18 cellular contexts compared by ENCODE assay signal in genomic region chr9:124248066-124248465, GRCh38. TPM values are rescaled to one million over a fixed set of nuclear protein-coding genes. Genes with fewer than 3 reads are reported as not detected.
DNase-seq lines count a peak whose midpoint lies in the region; ATAC-seq, FAIRE-seq and TF ChIP-seq lines count a peak whose summit lies in the region.
"Had no signal": no experiment of that assay in that cellular context is flagged by ENCODE, and none has a peak within 500 bp of the region (broad histone marks: within the 10 kb centered on the region; RNA-seq: fewer than 3 reads in every experiment).

No MANE protein-coding gene starts in this region.

- DNase-seq in EL (peak; percentile 31), MV-4-11 (lab: John Stamatoyannopoulos, UW) (peak; percentile 3), K562 (ENCODE audit: extremely low read depth in 1 of 4, low spot score in 3 of 4) (no peak), sciatic nerve (ENCODE audit: low spot score) (peak; percentile 61), coronary artery (ENCODE audit: low spot score) (no peak)
- DNase-seq: activated CD4-positive, alpha-beta T cell treated with anti-CD3 and anti-CD28 coated beads for 36 hours; activated effector memory CD4-positive, alpha-beta T cell treated with Interleukin-2 at 50 U/mL for 16 hours; C1 segment of cervical spinal cord; glutamatergic neuron; H7; kidney; MG63; naive thymus-derived CD8-positive, alpha-beta T cell; NCI-H1417; NCI-H2029 treated with DMSO at 0.1 percent for 48 hours had no signal

- H3K79me2 ChIP-seq in K562 (ENCODE audit: control insufficient read depth, insufficient read depth, low read length), result no peaks in the 10 kb centered on the region

- ATAC-seq in K562, result no peak
- no peak for ATAC-seq in sciatic nerve
- no peak for ATAC-seq in GM19395 (IDR thresholded peaks at IDR 0.05; ENCODE audit: unreplicated experiment)
- no peak for ATAC-seq in HG03135 (IDR thresholded peaks at IDR 0.05; ENCODE audit: unreplicated experiment)
- ATAC-seq: activated CD4-positive, alpha-beta T cell treated with anti-CD3 and anti-CD28 coated beads for 36 hours; naive thymus-derived CD8-positive, alpha-beta T cell had no signal

- H3K4me3 ChIP-seq in K562 (no peak overlapping the region), coronary artery (no peak overlapping the region)
- H3K4me3 ChIP-seq: MG63, SK-N-MC had no signal

- TF ChIP-seq POLR2A in K562 (conservative IDR thresholded peaks at IDR 0.05), result no peak

- H3K4me1 ChIP-seq in K562 (replicated peaks in 1 of 2; ENCODE audit: control insufficient read depth in 2 of 2, insufficient read depth in 2 of 2, low read length in 2 of 2), result no peaks in the 10 kb centered on the region

- intact Hi-C loops in K562 (cut with micrococcal nuclease), result no loop called here
- intact Hi-C loops in sciatic nerve (cut with DNase I), result loop anchor here (10.0 kb wide), 1 partner anchor 383 kb away; no protein-coding TSS in a partner anchor

- TF ChIP-seq CTCF in K562 (IDR thresholded peaks at IDR 0.05 in 2 of 3, conservative IDR thresholded peaks at IDR 0.05 in 1 of 3; ENCODE audit: insufficient read depth in 2 of 3, low read depth in 1 of 3, low read length in 3 of 3), result no peak
- no peak for TF ChIP-seq CTCF in coronary artery (IDR thresholded peaks at IDR 0.05)

- no TSS peak for BruUV-seq in K562 (replicated peaks; lab: Mats Ljungman, UMichigan)

- FAIRE-seq in K562 (lab: Jason Lieb, UNC), result peak; percentile 76
- FAIRE-seq: kidney had no signal

- no peak overlapping the region for H3K4me2 ChIP-seq in K562 (ENCODE audit: insufficient read depth, low read length)

- no peaks in the 10 kb centered on the region for H3K9me1 ChIP-seq in K562 (ENCODE audit: control insufficient read depth, insufficient read depth, low read length)

- H3K9ac ChIP-seq in K562 (ENCODE audit: insufficient read depth in 1 of 2, low read depth in 2 of 2, low read length in 2 of 2), result no peak overlapping the region

- no peak overlapping the region for H2AFZ ChIP-seq in K562 (ENCODE audit: low read depth, low read length)

- no peak for TF ChIP-seq EP300 in K562 (IDR thresholded peaks at IDR 0.05; ENCODE audit: low read length)

- POLR2A ChIA-PET in K562 (lab: Yijun Ruan, JAX), result interaction anchor here (0.6 to 1.3 kb wide), 5 partner anchors 8 to 103 kb away, joined by 3 to 4 read pairs (median 3); partner anchors contain the start of gene NEK6

- no peak for TF ChIP-seq RAD21 in K562 (CRISPR knock-in tag; conservative IDR thresholded peaks at IDR 0.05 in 1 of 2, IDR thresholded peaks at IDR 0.05 in 1 of 2)

- 17% methylated on average over 3 of the region's 3 CpGs for WGBS in K562 (ENCODE audit: insufficient coverage, low coverage, missing lambda C conversion rate)

- H3K27ac ChIP-seq in K562 (ENCODE audit: extremely low read depth, low read depth, low read length) (no peak overlapping the region), coronary artery (no peak overlapping the region)
- H3K27ac ChIP-seq: SK-N-MC had no signal

- CTCF ChIA-PET in K562 (lab: Yijun Ruan, JAX; ENCODE audit: low intra/inter-chr PET ratio), result no interaction called here

- no peaks in the 10 kb centered on the region for H3K36me3 ChIP-seq in K562 (ENCODE audit: control insufficient read depth, insufficient read depth, low read length)
- H3K36me3 ChIP-seq: MG63 had no signal

- no peaks in the 10 kb centered on the region for H3K9me3 ChIP-seq in K562 (replicated peaks; ENCODE audit: control insufficient read depth, insufficient read depth, low read depth, low read length)
- H3K9me3 ChIP-seq: MG63 had no signal

- no peaks in the 10 kb centered on the region for H4K20me1 ChIP-seq in K562 (replicated peaks; ENCODE audit: control insufficient read depth, insufficient read depth, low read length)

- in situ Hi-C loops in K562 (cut with MboI), result no loop called here

- peaks cover 11 to 17% of the 10 kb centered on the region in 2 experiments; a peak in 4 of 5 replicates for H3K27me3 ChIP-seq in K562 (ENCODE audit: control insufficient read depth in 2 of 2, insufficient read depth in 2 of 2, low read length in 2 of 2)
- H3K27me3 ChIP-seq: MG63 had no signal

TF ChIP-seq in K562, 482 proteins besides CTCF, POLR2A, EP300 and RAD21 (continues in another document):
- TF ChIP-seq UBTF (IDR thresholded peaks at IDR 0.05; ENCODE audit: borderline replicate concordance in 1 of 2, low read depth in 2 of 2, low read length in 2 of 2), result no peak
- TF ChIP-seq L3MBTL2 (IDR thresholded peaks at IDR 0.05), result no peak

RNA-seq across cellular contexts. Expression of gene NEK6, which starts 9.7 kb away (rescaled TPM):
- 11.0 and 26.4 TPM in 2 replicates for total RNA-seq in K562 (2011; cell fraction: chromatin; rRNA removed; ENCODE audit: low replicate concordance)
- total RNA-seq in K562 (2011; cell fraction: nucleolus; rRNA removed), result 6.4 and 7.7 TPM in 2 replicates
- 8.4 and 9.9 TPM in 2 replicates for total RNA-seq in K562 (2011; cell fraction: nucleoplasm; rRNA removed)
- 8.0 and 11.4 TPM in 2 replicates for total RNA-seq in K562 (2014; rRNA removed)
- 6.1 and 6.9 TPM in 2 replicates for total RNA-seq in K562 (2014; rRNA removed; fragmentation: Illumina TruSeq; extraction: Trizol)
- total RNA-seq in K562 (2015; rRNA removed; fragmentation: Illumina TruSeq; extraction: Trizol), result 7.9 and 8.4 TPM in 2 replicates
- 19.0 and 19.7 TPM in 2 replicates for total RNA-seq in K562 (2021)
- polyA plus RNA-seq in K562 (2011; rRNA removed), result 12.1 and 27.8 TPM in 2 replicates
- polyA plus RNA-seq in K562 (2011; cell fraction: cytosol; rRNA removed), result 20.4 and 25.6 TPM in 2 replicates
- polyA plus RNA-seq in K562 (2011; cell fraction: nucleus; rRNA removed), result 13.6 and 24.6 TPM in 2 replicates
- 8.5 and 12.5 TPM in 2 replicates for polyA plus RNA-seq in K562 (2012)
- 12.5 and 12.9 TPM in 2 replicates for polyA plus RNA-seq in K562 (2014; fragmentation: Illumina TruSeq; extraction: Trizol)
- polyA plus RNA-seq in K562 (2014; fragmentation: Nextera tagmentation; extraction: Ambion mirVana), result 1 to 10 TPM; 3.1 to 3.5 TPM
- 9.5 and 13.1 TPM in 2 replicates for polyA plus RNA-seq in K562 (2014; rRNA removed)
- 24.9 and 49.3 TPM in 2 replicates for polyA minus RNA-seq in K562 (2011; rRNA and poly(A)+ RNA removed)
- 10.0 and 18.9 TPM in 2 replicates for polyA minus RNA-seq in K562 (2011; cell fraction: cytosol; rRNA and poly(A)+ RNA removed)
- polyA minus RNA-seq in K562 (2011; cell fraction: nucleus; rRNA and poly(A)+ RNA removed), result 4.8 and 27.3 TPM in 2 replicates
- 103 TPM for total RNA-seq in sciatic nerve

Comparison
In these comparisons a context has a peak if more than half of its experiments do, and no peak if none do; other contexts are left out.
1. DNase-seq: peak in EL (single experiment), MV-4-11 (single experiment) and sciatic nerve (single experiment); none in K562 (0 of 4) and coronary artery (single experiment).